ENCODE assay signal across 40 cellular contexts in the genomic region with DNA sequence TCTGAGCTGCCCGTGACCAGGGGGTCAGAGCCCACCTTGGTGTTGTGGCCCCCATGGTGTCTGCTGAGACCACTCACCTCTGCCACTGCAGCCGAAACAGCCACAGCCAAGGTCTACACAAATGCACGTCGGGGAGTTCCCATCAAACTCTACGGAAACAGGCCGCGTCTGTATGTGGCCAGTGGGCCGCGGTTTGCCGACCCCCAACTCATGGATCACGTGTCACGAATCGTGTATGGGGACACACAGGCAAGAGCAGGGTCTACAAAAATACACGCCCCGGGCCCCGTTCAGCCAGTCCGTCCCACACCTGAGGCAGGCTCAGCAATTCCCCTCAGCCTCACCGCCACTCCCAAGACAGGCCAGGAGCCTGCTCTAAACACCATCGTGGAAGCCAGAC. TPM values are rescaled to one million over a fixed set of nuclear protein-coding genes. Genes with fewer than 3 reads are reported as not detected.
"Had no signal": no experiment of that assay in that cellular context is flagged by ENCODE, and none has a peak within 500 bp of the region (broad histone marks: within the 10 kb centered on the region; RNA-seq: fewer than 3 reads in every experiment).

No MANE protein-coding gene starts in this region.

- H3K27me3 ChIP-seq: adrenal gland, ascending aorta, body of pancreas, brain microvascular endothelial cell, breast epithelium, cardiac muscle cell had no signal

- H3K4me3 Mint-ChIP-seq: activated naive CD4-positive, alpha-beta T cell treated with anti-CD3 and anti-CD28 coated beads for 36 hours; activated naive CD4-positive, alpha-beta T cell treated with anti-CD3 and anti-CD28 coated beads, Interleukin-2, amount 10 ng/mL, durations not matched to agents 7 days and 5 days; activated naive CD4-positive, alpha-beta T cell treated with anti-CD3 and anti-CD28 coated beads, Interleukin-2, amount 50 U/mL, for 24 hours; activated naive CD8-positive, alpha-beta T cell; activated naive CD8-positive, alpha-beta T cell treated with anti-CD3 and anti-CD28 coated beads for 36 hours; activated naive CD8-positive, alpha-beta T cell treated with anti-CD3 and anti-CD28 coated beads, Interleukin-2, amount 10 ng/mL, durations not matched to agents 7 days and 5 days; activated naive CD8-positive, alpha-beta T cell treated with anti-CD3 and anti-CD28 coated beads, Interleukin-2, amount 50 U/mL, for 24 hours; activated T-cell treated with anti-CD3 and anti-CD28 coated beads, Interleukin-2, amount 50 U/mL, for 24 hours; activated T-cell treated with anti-CD3 and anti-CD28 coated beads, Interleukin-2, amount 50 U/mL, for 4 hours; activated T-cell treated with anti-CD3 and anti-CD28 coated beads, Interleukin-2, amount 50 U/mL, for 72 hours; activated T-helper 1 cell treated with anti-CD3 and anti-CD28 coated beads, Interleukin-12 subunit alpha, Interleukin-12 subunit beta, Interleukin-2, Interleukin-4 antibody, amounts not matched to agents 30 ng/mL and 10 ng/mL and 1 ng/mL, durations not matched to agents 14 hours and 24 hours and 36 hours; activated T-helper 17 cell treated with anti-CD3 and anti-CD28 coated beads, Interleukin-2, amount 50 U/mL, for 72 hours; brain; central memory CD8-positive, alpha-beta T cell had no signal

- H3K4me1 ChIP-seq: ascending aorta, body of pancreas, breast epithelium had no signal

- ATAC-seq: activated naive CD8-positive, alpha-beta T cell treated with anti-CD3 and anti-CD28 coated beads, Interleukin-2, amount 50 U/mL, for 24 hours; activated T-cell treated with anti-CD3 and anti-CD28 coated beads, Interleukin-2, amount 50 U/mL, for 4 hours; activated T-helper 17 cell treated with anti-CD3 and anti-CD28 coated beads, Interleukin-2, amount 50 U/mL, for 72 hours had no signal

- H3K4me1 Mint-ChIP-seq: activated naive CD4-positive, alpha-beta T cell treated with anti-CD3 and anti-CD28 coated beads, Interleukin-2, amount 10 ng/mL, durations not matched to agents 7 days and 5 days; activated naive CD4-positive, alpha-beta T cell treated with anti-CD3 and anti-CD28 coated beads, Interleukin-2, amount 50 U/mL, for 24 hours; activated naive CD8-positive, alpha-beta T cell treated with anti-CD3 and anti-CD28 coated beads for 36 hours; activated naive CD8-positive, alpha-beta T cell treated with anti-CD3 and anti-CD28 coated beads, Interleukin-2, amount 10 ng/mL, durations not matched to agents 7 days and 5 days; activated naive CD8-positive, alpha-beta T cell treated with anti-CD3 and anti-CD28 coated beads, Interleukin-2, amount 50 U/mL, for 24 hours; activated T-helper 17 cell treated with anti-CD3 and anti-CD28 coated beads, Interleukin-2, amount 50 U/mL, for 72 hours; brain; central memory CD8-positive, alpha-beta T cell had no signal

- H3K9me3 Mint-ChIP-seq: activated naive CD4-positive, alpha-beta T cell treated with anti-CD3 and anti-CD28 coated beads for 36 hours; activated naive CD4-positive, alpha-beta T cell treated with anti-CD3 and anti-CD28 coated beads, Interleukin-2, amount 10 ng/mL, durations not matched to agents 7 days and 5 days; activated naive CD4-positive, alpha-beta T cell treated with anti-CD3 and anti-CD28 coated beads, Interleukin-2, amount 50 U/mL, for 24 hours; activated naive CD4-positive, alpha-beta T cell treated with anti-CD3 and anti-CD28 coated beads, Interleukin-2, amount 50 U/mL, for 72 hours; activated naive CD8-positive, alpha-beta T cell treated with anti-CD3 and anti-CD28 coated beads for 36 hours; activated naive CD8-positive, alpha-beta T cell treated with anti-CD3 and anti-CD28 coated beads, Interleukin-2, amount 10 ng/mL, durations not matched to agents 7 days and 5 days; activated naive CD8-positive, alpha-beta T cell treated with anti-CD3 and anti-CD28 coated beads, Interleukin-2, amount 50 U/mL, for 24 hours; activated T-cell treated with anti-CD3 and anti-CD28 coated beads, Interleukin-2, amount 50 U/mL, for 4 hours; activated T-cell treated with anti-CD3 and anti-CD28 coated beads, Interleukin-2, amount 50 U/mL, for 72 hours; activated T-helper 1 cell treated with anti-CD3 and anti-CD28 coated beads, Interleukin-12 subunit alpha, Interleukin-12 subunit beta, Interleukin-2, Interleukin-4 antibody, amounts not matched to agents 30 ng/mL and 10 ng/mL and 1 ng/mL, durations not matched to agents 14 hours and 24 hours and 36 hours; activated T-helper 17 cell treated with anti-CD3 and anti-CD28 coated beads, Interleukin-2, amount 50 U/mL, for 72 hours; activated T-helper 2 cell treated with anti-CD3 and anti-CD28 coated beads, Interferon-gamma antibody, Interleukin-2, Interleukin-4, amounts not matched to agents 10 μg/mL and 5 μg/mL and 100 μg/mL, durations not matched to agents 14 hours and 24 hours and 36 hours; central memory CD8-positive, alpha-beta T cell had no signal

- H3K27me3 Mint-ChIP-seq: activated naive CD8-positive, alpha-beta T cell treated with anti-CD3 and anti-CD28 coated beads for 36 hours; activated naive CD8-positive, alpha-beta T cell treated with anti-CD3 and anti-CD28 coated beads, Interleukin-2, amount 10 ng/mL, durations not matched to agents 7 days and 5 days; activated naive CD8-positive, alpha-beta T cell treated with anti-CD3 and anti-CD28 coated beads, Interleukin-2, amount 50 U/mL, for 24 hours; activated T-cell treated with anti-CD3 and anti-CD28 coated beads, Interleukin-2, amount 50 U/mL, for 24 hours had no signal

- DNase-seq: activated effector memory CD4-positive, alpha-beta T cell treated with anti-CD3 and anti-CD28 coated beads, Interleukin-2, amount 50 U/mL, for 16 hours; activated effector memory CD4-positive, alpha-beta T cell treated with Interleukin-2 at 50 U/mL for 16 hours; activated gamma-delta T cell; activated gamma-delta T cell treated with Interleukin-2 at 50 U/mL for 16 hours; activated naive CD4-positive, alpha-beta T cell; activated naive CD4-positive, alpha-beta T cell treated with anti-CD3 and anti-CD28 coated beads for 36 hours; activated naive CD4-positive, alpha-beta T cell treated with anti-CD3 and anti-CD28 coated beads, Interleukin-2, amount 10 ng/mL, durations not matched to agents 7 days and 5 days; activated naive CD4-positive, alpha-beta T cell treated with anti-CD3 and anti-CD28 coated beads, Interleukin-2, amount 50 U/mL, for 16 hours; activated naive CD4-positive, alpha-beta T cell treated with Interleukin-2 at 50 U/mL for 16 hours; activated naive CD8-positive, alpha-beta T cell treated with anti-CD3 and anti-CD28 coated beads for 36 hours; activated naive CD8-positive, alpha-beta T cell treated with anti-CD3 and anti-CD28 coated beads, Interleukin-2, amount 10 ng/mL, durations not matched to agents 7 days and 5 days; activated naive CD8-positive, alpha-beta T cell treated with anti-CD3 and anti-CD28 coated beads, Interleukin-2, amount 50 U/mL, for 24 hours; activated T-cell treated with anti-CD3 and anti-CD28 coated beads, Interleukin-2, amount 50 U/mL, for 1 hour; activated T-cell treated with anti-CD3 and anti-CD28 coated beads, Interleukin-2, amount 50 U/mL, for 24 hours; activated T-cell treated with anti-CD3 and anti-CD28 coated beads, Interleukin-2, amount 50 U/mL, for 4 hours; activated T-cell treated with anti-CD3 and anti-CD28 coated beads, Interleukin-2, amount 50 U/mL, for 48 hours; activated T-cell treated with anti-CD3 and anti-CD28 coated beads, Interleukin-2, amount 50 U/mL, for 72 hours; adrenal gland; amniotic stem cell; amygdala; anterior cingulate cortex; aorta; body of pancreas; brain microvascular endothelial cell; caudate nucleus; central memory CD4-positive, alpha-beta T cell; cerebellar nuclear complex had no signal

- H3K9me3 ChIP-seq: adrenal gland, body of pancreas had no signal

- H3K27ac Mint-ChIP-seq: activated naive CD4-positive, alpha-beta T cell treated with anti-CD3 and anti-CD28 coated beads for 36 hours; activated naive CD4-positive, alpha-beta T cell treated with anti-CD3 and anti-CD28 coated beads, Interleukin-2, amount 10 ng/mL, durations not matched to agents 7 days and 5 days; activated naive CD4-positive, alpha-beta T cell treated with anti-CD3 and anti-CD28 coated beads, Interleukin-2, amount 50 U/mL, for 24 hours; activated naive CD4-positive, alpha-beta T cell treated with anti-CD3 and anti-CD28 coated beads, Interleukin-2, amount 50 U/mL, for 72 hours; activated naive CD8-positive, alpha-beta T cell; activated naive CD8-positive, alpha-beta T cell treated with anti-CD3 and anti-CD28 coated beads for 36 hours; activated naive CD8-positive, alpha-beta T cell treated with anti-CD3 and anti-CD28 coated beads, Interleukin-2, amount 10 ng/mL, durations not matched to agents 7 days and 5 days; activated naive CD8-positive, alpha-beta T cell treated with anti-CD3 and anti-CD28 coated beads, Interleukin-2, amount 50 U/mL, for 24 hours; activated T-cell treated with anti-CD3 and anti-CD28 coated beads, Interleukin-2, amount 50 U/mL, for 24 hours; activated T-cell treated with anti-CD3 and anti-CD28 coated beads, Interleukin-2, amount 50 U/mL, for 72 hours; activated T-helper 1 cell treated with anti-CD3 and anti-CD28 coated beads, Interleukin-12 subunit alpha, Interleukin-12 subunit beta, Interleukin-2, Interleukin-4 antibody, amounts not matched to agents 30 ng/mL and 10 ng/mL and 1 ng/mL, durations not matched to agents 14 hours and 24 hours and 36 hours; activated T-helper 17 cell treated with anti-CD3 and anti-CD28 coated beads, Interleukin-2, amount 50 U/mL, for 72 hours; activated T-helper 2 cell treated with anti-CD3 and anti-CD28 coated beads, Interferon-gamma antibody, Interleukin-2, Interleukin-4, amounts not matched to agents 10 μg/mL and 5 μg/mL and 100 μg/mL, durations not matched to agents 14 hours and 24 hours and 36 hours; brain had no signal

- H3K36me3 ChIP-seq: adrenal gland, ascending aorta, brain microvascular endothelial cell, breast epithelium, cardiac muscle cell had no signal

- H3K36me3 Mint-ChIP-seq: activated naive CD4-positive, alpha-beta T cell treated with anti-CD3 and anti-CD28 coated beads, Interleukin-2, amount 10 ng/mL, durations not matched to agents 7 days and 5 days; activated naive CD4-positive, alpha-beta T cell treated with anti-CD3 and anti-CD28 coated beads, Interleukin-2, amount 50 U/mL, for 24 hours; activated naive CD4-positive, alpha-beta T cell treated with anti-CD3 and anti-CD28 coated beads, Interleukin-2, amount 50 U/mL, for 72 hours; activated naive CD8-positive, alpha-beta T cell; activated naive CD8-positive, alpha-beta T cell treated with anti-CD3 and anti-CD28 coated beads for 36 hours; activated naive CD8-positive, alpha-beta T cell treated with anti-CD3 and anti-CD28 coated beads, Interleukin-2, amount 10 ng/mL, durations not matched to agents 7 days and 5 days; brain had no signal

- H3K27ac ChIP-seq: adrenal gland, ascending aorta, body of pancreas, brain microvascular endothelial cell, breast epithelium, cardiac muscle cell had no signal

- FAIRE-seq: astrocyte, bronchial epithelial cell had no signal

- H3K4me3 ChIP-seq: adrenal gland, ascending aorta, body of pancreas, breast epithelium, cardiac muscle cell had no signal

RNA-seq across cellular contexts. Expression of a gene that starts 53.8 kb away (rescaled TPM):
- total RNA-seq: ascending aorta had no signal
